Comparison of ENCODE assay signal across 8 cellular contexts in the genomic region with DNA sequence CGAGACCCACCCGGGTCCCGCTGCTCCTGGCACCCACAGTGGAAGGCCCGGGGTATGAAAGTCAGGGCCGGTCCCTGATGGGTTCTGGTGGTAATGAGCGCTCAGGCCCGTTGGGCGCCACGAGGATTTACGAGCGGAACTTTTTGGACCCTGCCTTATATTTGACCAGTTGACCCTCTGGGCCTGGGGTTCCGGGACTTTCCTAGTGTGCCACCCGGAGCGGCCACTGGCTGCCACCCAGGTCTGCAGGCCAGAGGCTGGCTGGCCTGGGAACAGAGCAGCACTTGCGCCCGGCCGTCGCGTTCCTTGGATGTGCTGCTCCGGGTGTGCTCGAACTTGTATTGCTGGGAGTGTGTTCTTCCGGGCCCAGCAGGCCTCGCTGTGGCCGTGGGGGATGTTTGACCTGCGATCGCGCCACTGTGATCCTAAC. TPM values are rescaled to one million over a fixed set of nuclear protein-coding genes. Genes with fewer than 3 reads are reported as not detected.
DNase-seq lines count a peak whose midpoint lies in the region; ATAC-seq, FAIRE-seq and TF ChIP-seq lines count a peak whose summit lies in the region.

No MANE protein-coding gene starts in this region.

- TF ChIP-seq RAD21 in A549 (conservative IDR thresholded peaks at IDR 0.05 in 1 of 2, IDR thresholded peaks at IDR 0.05 in 1 of 2): no peak

- H3K27ac ChIP-seq in A549: peak overlapping the region; percentile 83 to 94
- H3K27ac ChIP-seq in mucosa of rectum (ENCODE audit: low read depth in 2 of 2, low read length in 2 of 2): peak overlapping the region; percentile 94 to 95

- ATAC-seq in A549 (peak; percentile 26 to 35; a peak in 4 of 6 replicates), HG03520 (IDR thresholded peaks at IDR 0.05; ENCODE audit: unreplicated experiment) (no peak)

- H3K9me3 ChIP-seq in A549 (no peaks in the 10 kb centered on the region), mucosa of rectum (ENCODE audit: control insufficient read depth in 2 of 2, low read length in 2 of 2) (no peaks in the 10 kb centered on the region)

- H3K4me2 ChIP-seq in A549: peak overlapping the region; percentile 87

- no peak for TF ChIP-seq EP300 in A549 (IDR thresholded peaks at IDR 0.05)

- CTCF ChIA-PET in A549 (lab: Yijun Ruan, JAX): interaction anchor here (1.1 to 4.5 kb wide), 4 partner anchors 28 to 257 kb away, joined by 3 to 18 read pairs (median 6); no protein-coding TSS in a partner anchor

- peaks cover 0 to 2% of the 10 kb centered on the region in 2 donors for H3K27me3 ChIP-seq in mucosa of rectum (ENCODE audit: control insufficient read depth in 2 of 2, insufficient read depth in 2 of 2, low read length in 2 of 2)

- FAIRE-seq in A549 (lab: Jason Lieb, UNC): no peak

- peak overlapping the region; percentile 88 for H3K4me3 ChIP-seq in A549
- peak overlapping the region; percentile 98 for H3K4me3 ChIP-seq in epithelial cell of esophagus (ENCODE audit: low read length)
- H3K4me3 ChIP-seq in mucosa of rectum (ENCODE audit: low read length in 2 of 2): peak overlapping the region; percentile 88

- TF ChIP-seq CTCF in A549 (IDR thresholded peaks at IDR 0.05) (no peak), epithelial cell of esophagus (IDR thresholded peaks at IDR 0.05; ENCODE audit: insufficient read depth, low read depth, low read length, missing control alignments) (no peak)

- POLR2A ChIA-PET in A549 (lab: Yijun Ruan, JAX): interaction anchor here (1.0 to 11.4 kb wide), 6 partner anchors 9 to 110 kb away, joined by 3 to 218 read pairs (median 6); no protein-coding TSS in a partner anchor

- no peaks in the 10 kb centered on the region for H3K36me3 ChIP-seq in mucosa of rectum (ENCODE audit: control insufficient read depth in 2 of 2, insufficient read depth in 2 of 2, low read length in 2 of 2)

- no peak for TF ChIP-seq POLR2A in A549 (IDR thresholded peaks at IDR 0.05; ENCODE audit: low read length)

- WGBS in A549 (ENCODE audit: missing lambda C conversion rate): 17% methylated on average over 21 of the region's 27 CpGs

- peaks cover 69% of the 10 kb centered on the region for H3K4me1 ChIP-seq in A549
- peaks cover 16 to 27% of the 10 kb centered on the region in 2 donors for H3K4me1 ChIP-seq in mucosa of rectum (ENCODE audit: control insufficient read depth in 2 of 2, insufficient read depth in 2 of 2, low read length in 2 of 2)

- H3K9ac ChIP-seq in mucosa of rectum (ENCODE audit: low read depth in 1 of 2, low read length in 2 of 2): peak overlapping the region; percentile 91 to 96

- DNase-seq in A549 (ENCODE audit: low read depth in 1 of 2, low spot score in 1 of 2) (peak; percentile 47 to 63), LoVo (ENCODE audit: low spot score) (peak; percentile 26), epithelial cell of esophagus (ENCODE audit: low read depth) (no peak), inferior parietal cortex (ENCODE audit: extremely low spot score) (no peak), NCI-H446 (lab: John Stamatoyannopoulos, UW) (no peak), superior temporal gyrus (ENCODE audit: extremely low spot score) (no peak)

TF ChIP-seq in A549, 52 proteins besides CTCF, POLR2A, EP300 and RAD21:
- TF ChIP-seq HDAC2 (IDR thresholded peaks at IDR 0.05) (no peak), HEYL (CRISPR knock-in tag; IDR thresholded peaks at IDR 0.05) (no peak), RFX5 (IDR thresholded peaks at IDR 0.05) (no peak), NPAS2 (CRISPR knock-in tag; IDR thresholded peaks at IDR 0.05; ENCODE audit: borderline replicate concordance) (no peak), FOSL2 (IDR thresholded peaks at IDR 0.05) (no peak), FOSL2 (CRISPR knock-in tag; IDR thresholded peaks at IDR 0.05) (no peak), MAZ (IDR thresholded peaks at IDR 0.05; ENCODE audit: borderline replicate concordance, low read depth, low read length) (no peak), PHF8 (IDR thresholded peaks at IDR 0.05; ENCODE audit: borderline replicate concordance, low read depth) (peak; percentile 57), EHF (CRISPR knock-in tag; IDR thresholded peaks at IDR 0.05) (no peak), HOXB13 (CRISPR knock-in tag; IDR thresholded peaks at IDR 0.05; ENCODE audit: low read depth) (0 out of 2 replicates have a peak, but pooled peaks have one; percentile 36), CBX2 (IDR thresholded peaks at IDR 0.05; ENCODE audit: borderline replicate concordance, low read depth) (no peak), TP53 (CRISPR knock-in tag; IDR thresholded peaks at IDR 0.05) (no peak), CHD2 (IDR thresholded peaks at IDR 0.05; ENCODE audit: low read length, partially characterized antibody) (no peak), BHLHE40 (IDR thresholded peaks at IDR 0.05; ENCODE audit: low read depth, low read length) (no peak), JUN (IDR thresholded peaks at IDR 0.05) (peak in 1 of 2 experiments; percentile 17; a peak in 1 of 5 replicates)
- TF ChIP-seq, protein P1, sequence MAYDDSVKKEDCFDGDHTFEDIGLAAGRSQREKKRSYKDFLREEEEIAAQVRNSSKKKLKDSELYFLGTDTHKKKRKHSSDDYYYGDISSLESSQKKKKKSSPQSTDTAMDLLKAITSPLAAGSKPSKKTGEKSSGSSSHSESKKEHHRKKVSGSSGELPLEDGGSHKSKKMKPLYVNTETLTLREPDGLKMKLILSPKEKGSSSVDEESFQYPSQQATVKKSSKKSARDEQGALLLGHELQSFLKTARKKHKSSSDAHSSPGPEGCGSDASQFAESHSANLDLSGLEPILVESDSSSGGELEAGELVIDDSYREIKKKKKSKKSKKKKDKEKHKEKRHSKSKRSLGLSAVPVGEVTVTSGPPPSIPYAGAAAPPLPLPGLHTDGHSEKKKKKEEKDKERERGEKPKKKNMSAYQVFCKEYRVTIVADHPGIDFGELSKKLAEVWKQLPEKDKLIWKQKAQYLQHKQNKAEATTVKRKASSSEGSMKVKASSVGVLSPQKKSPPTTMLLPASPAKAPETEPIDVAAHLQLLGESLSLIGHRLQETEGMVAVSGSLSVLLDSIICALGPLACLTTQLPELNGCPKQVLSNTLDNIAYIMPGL (CRISPR knock-in tag; IDR thresholded peaks at IDR 0.05; ENCODE audit: borderline replicate concordance): no peak
- TF ChIP-seq, protein P2, sequence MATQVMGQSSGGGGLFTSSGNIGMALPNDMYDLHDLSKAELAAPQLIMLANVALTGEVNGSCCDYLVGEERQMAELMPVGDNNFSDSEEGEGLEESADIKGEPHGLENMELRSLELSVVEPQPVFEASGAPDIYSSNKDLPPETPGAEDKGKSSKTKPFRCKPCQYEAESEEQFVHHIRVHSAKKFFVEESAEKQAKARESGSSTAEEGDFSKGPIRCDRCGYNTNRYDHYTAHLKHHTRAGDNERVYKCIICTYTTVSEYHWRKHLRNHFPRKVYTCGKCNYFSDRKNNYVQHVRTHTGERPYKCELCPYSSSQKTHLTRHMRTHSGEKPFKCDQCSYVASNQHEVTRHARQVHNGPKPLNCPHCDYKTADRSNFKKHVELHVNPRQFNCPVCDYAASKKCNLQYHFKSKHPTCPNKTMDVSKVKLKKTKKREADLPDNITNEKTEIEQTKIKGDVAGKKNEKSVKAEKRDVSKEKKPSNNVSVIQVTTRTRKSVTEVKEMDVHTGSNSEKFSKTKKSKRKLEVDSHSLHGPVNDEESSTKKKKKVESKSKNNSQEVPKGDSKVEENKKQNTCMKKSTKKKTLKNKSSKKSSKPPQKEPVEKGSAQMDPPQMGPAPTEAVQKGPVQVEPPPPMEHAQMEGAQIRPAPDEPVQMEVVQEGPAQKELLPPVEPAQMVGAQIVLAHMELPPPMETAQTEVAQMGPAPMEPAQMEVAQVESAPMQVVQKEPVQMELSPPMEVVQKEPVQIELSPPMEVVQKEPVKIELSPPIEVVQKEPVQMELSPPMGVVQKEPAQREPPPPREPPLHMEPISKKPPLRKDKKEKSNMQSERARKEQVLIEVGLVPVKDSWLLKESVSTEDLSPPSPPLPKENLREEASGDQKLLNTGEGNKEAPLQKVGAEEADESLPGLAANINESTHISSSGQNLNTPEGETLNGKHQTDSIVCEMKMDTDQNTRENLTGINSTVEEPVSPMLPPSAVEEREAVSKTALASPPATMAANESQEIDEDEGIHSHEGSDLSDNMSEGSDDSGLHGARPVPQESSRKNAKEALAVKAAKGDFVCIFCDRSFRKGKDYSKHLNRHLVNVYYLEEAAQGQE (IDR thresholded peaks at IDR 0.05): no peak

RNA-seq across cellular contexts. Expression of a gene that starts 1.0 kb away (rescaled TPM):
- polyA plus RNA-seq in A549 (2011; rRNA removed) (226 and 328 TPM in 2 replicates), A549 (2017; fragmentation: RNase III; extraction: RNeasy Plus Mini Kit Qiagen cat#74134 plus additional on column Dnase treatment) (50.7 to 88.7 TPM (median 73.1 TPM) in 3 replicates)
- polyA plus RNA-seq in A549 (2012; cell fraction: cytosol; rRNA removed): 44.4 and 70.1 TPM in 2 replicates
- 25.0 and 35.5 TPM in 2 replicates for polyA plus RNA-seq in A549 (2012; cell fraction: nucleus; rRNA removed)
- polyA minus RNA-seq in A549 (2011; rRNA and poly(A)+ RNA removed): 228 and 243 TPM in 2 replicates

RNA-seq across cellular contexts. Expression of a gene that starts 29.9 kb away (rescaled TPM):
- polyA plus RNA-seq in A549 (2011; rRNA removed) (not detected in 2 replicates), A549 (2017; fragmentation: RNase III; extraction: RNeasy Plus Mini Kit Qiagen cat#74134 plus additional on column Dnase treatment) (not detected in 3 replicates)
- not detected in 2 replicates for polyA plus RNA-seq in A549 (2012; cell fraction: cytosol; rRNA removed)
- polyA plus RNA-seq in A549 (2012; cell fraction: nucleus; rRNA removed): not detected in 2 replicates
- not detected in 2 replicates for polyA minus RNA-seq in A549 (2011; rRNA and poly(A)+ RNA removed)

Comparison
In these comparisons a context has a peak if more than half of its experiments do, and no peak if none do; other contexts are left out.
1. DNase-seq: peak in A549 (2 of 2) and LoVo (single experiment); none in epithelial cell of esophagus (single experiment), inferior parietal cortex (single experiment), NCI-H446 (0 of 2) and superior temporal gyrus (single experiment).
2. Peak in every context shown above with its lines, with median percentiles within 50 percentile points of each other: H3K4me3 ChIP-seq.